ENCODE assay signal across 8 cellular contexts in the genomic region with DNA sequence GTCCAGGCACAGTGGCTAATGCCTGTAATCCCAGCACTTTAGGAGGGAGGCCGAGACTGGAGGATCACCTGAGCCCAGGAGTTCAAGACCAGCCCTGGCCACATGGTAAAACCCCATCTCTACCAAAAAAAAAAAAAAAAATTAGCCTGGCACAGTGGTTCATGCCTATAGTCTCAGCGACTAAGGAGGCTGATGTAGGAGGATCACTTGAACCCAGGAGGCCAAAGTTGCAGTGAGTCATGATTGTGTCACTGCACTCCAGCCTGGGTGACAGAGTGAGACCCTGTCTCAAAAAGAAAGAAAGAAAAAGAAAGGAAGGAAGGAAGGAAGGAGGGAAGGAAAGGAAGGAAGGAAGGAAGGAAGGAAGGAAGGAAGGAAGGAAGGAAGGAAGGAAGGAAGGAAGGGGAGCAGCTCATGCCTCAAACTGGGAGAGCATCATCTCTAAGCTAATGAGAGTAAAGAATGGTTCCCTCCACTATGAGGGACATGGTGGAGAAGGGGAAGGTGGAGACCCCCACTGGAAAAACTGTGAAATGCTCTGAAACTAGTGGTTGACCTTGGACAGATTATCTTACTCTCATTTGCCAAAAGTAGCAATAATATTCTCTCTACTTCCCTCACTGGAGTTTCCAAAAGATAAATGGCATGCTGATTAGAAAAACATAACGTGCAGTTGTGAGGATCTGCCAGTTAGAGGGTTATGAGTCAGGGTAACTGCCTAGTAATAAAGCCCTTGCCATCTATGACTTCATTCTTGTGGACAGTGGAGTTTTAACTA. TPM values are rescaled to one million over a fixed set of nuclear protein-coding genes. Genes with fewer than 3 reads are reported as not detected.
DNase-seq lines count a peak whose midpoint lies in the region; ATAC-seq and FAIRE-seq lines count a peak whose summit lies in the region.

No MANE protein-coding gene starts in this region.

- DNase-seq in SIG-M5 treated with dmso at 0.1 percent for 504 hours (lab: John Stamatoyannopoulos, UW; ENCODE audit: unreplicated experiment), result peak; percentile 29
- DNase-seq in SIG-M5 (lab: John Stamatoyannopoulos, UW), result no peak
- peak; percentile 78 for DNase-seq in Jurkat, Clone E6-1 (ENCODE audit: low read depth, low spot score)
- DNase-seq in activated CD8-positive, alpha-beta T cell treated with anti-CD3 and anti-CD28 coated beads, Interleukin-2, amount 10 ng/mL, durations not matched to agents 7 days and 5 days, result peak; percentile 50
- no peak for DNase-seq in naive B cell
- DNase-seq in germinal center (ENCODE audit: low spot score), result no peak
- DNase-seq in HTR-8/SVneo (ENCODE audit: insufficient read length, low spot score), result no peak
- DNase-seq in medulla oblongata (ENCODE audit: extremely low spot score), result no peak

- H3K36me3 Mint-ChIP-seq in activated CD8-positive, alpha-beta T cell treated with anti-CD3 and anti-CD28 coated beads, Interleukin-2, amount 10 ng/mL, durations not matched to agents 7 days and 5 days (ENCODE audit: low read depth), result peaks cover 5% of the 10 kb centered on the region
- no peaks in the 10 kb centered on the region for H3K36me3 Mint-ChIP-seq in naive B cell

- no peak overlapping the region for H3K4me3 ChIP-seq in Jurkat, Clone E6-1 (ENCODE audit: low read length)

- H3K4me1 Mint-ChIP-seq in activated CD8-positive, alpha-beta T cell treated with anti-CD3 and anti-CD28 coated beads, Interleukin-2, amount 10 ng/mL, durations not matched to agents 7 days and 5 days (ENCODE audit: low read depth), result peaks cover 70% of the 10 kb centered on the region
- H3K4me1 Mint-ChIP-seq in naive B cell, result peaks cover 11 to 13% (median 11%) of the 10 kb centered on the region in 3 donors

- H3K27ac Mint-ChIP-seq in activated CD8-positive, alpha-beta T cell treated with anti-CD3 and anti-CD28 coated beads, Interleukin-2, amount 10 ng/mL, durations not matched to agents 7 days and 5 days, result peak overlapping the region; percentile 86
- H3K27ac Mint-ChIP-seq in naive B cell, result peak overlapping the region in 1 of 6 donors; percentile 66

- peak overlapping the region; percentile 40 for H3K4me3 Mint-ChIP-seq in activated CD8-positive, alpha-beta T cell treated with anti-CD3 and anti-CD28 coated beads, Interleukin-2, amount 10 ng/mL, durations not matched to agents 7 days and 5 days
- H3K4me3 Mint-ChIP-seq in naive B cell, result no peak overlapping the region

- peak; percentile 21 for ATAC-seq in activated CD8-positive, alpha-beta T cell treated with anti-CD3 and anti-CD28 coated beads, Interleukin-2, amount 10 ng/mL, durations not matched to agents 7 days and 5 days
- ATAC-seq in naive B cell (ENCODE audit: low read depth in 2 of 2), result peak; percentile 27 to 41

- CTCF ChIA-PET in activated CD8-positive, alpha-beta T cell treated with anti-CD3 and anti-CD28 coated beads, Interleukin-2, amount 10 ng/mL, durations not matched to agents 7 days and 5 days (lab: Charles Lee), result interaction anchor here (0.6 to 5.0 kb wide), 9 partner anchors 11 to 304 kb away, joined by 3 to 85 read pairs (median 4); partner anchors contain the start of genes GIMAP5 and GIMAP8

- no peaks in the 10 kb centered on the region for H3K27me3 Mint-ChIP-seq in activated CD8-positive, alpha-beta T cell treated with anti-CD3 and anti-CD28 coated beads, Interleukin-2, amount 10 ng/mL, durations not matched to agents 7 days and 5 days (ENCODE audit: low read depth)
- H3K27me3 Mint-ChIP-seq in naive B cell, result peaks cover 0 to 12% (median 4%) of the 10 kb centered on the region in 3 donors

- no peak for FAIRE-seq in HTR-8/SVneo (lab: Jason Lieb, UNC)

- H3K9me3 Mint-ChIP-seq in activated CD8-positive, alpha-beta T cell treated with anti-CD3 and anti-CD28 coated beads, Interleukin-2, amount 10 ng/mL, durations not matched to agents 7 days and 5 days (ENCODE audit: insufficient read depth), result no peaks in the 10 kb centered on the region
- H3K9me3 Mint-ChIP-seq in naive B cell, result no peaks in the 10 kb centered on the region

- POLR2A ChIA-PET in activated CD8-positive, alpha-beta T cell treated with anti-CD3 and anti-CD28 coated beads, Interleukin-2, amount 10 ng/mL, durations not matched to agents 7 days and 5 days (lab: Charles Lee), result interaction anchor here (1.5 to 2.5 kb wide), 5 partner anchors 9 to 272 kb away, joined by 3 to 15 read pairs (median 6); partner anchors contain the start of gene GIMAP1

RNA-seq across cellular contexts. Expression of gene GIMAP5, which starts 16.8 kb away (rescaled TPM):
- polyA plus RNA-seq in Jurkat, Clone E6-1 (2012; ENCODE audit: insufficient read depth, insufficient read length), result 54.4 TPM
- total RNA-seq in activated CD8-positive, alpha-beta T cell treated with anti-CD3 and anti-CD28 coated beads, Interleukin-2, amount 10 ng/mL, durations not matched to agents 7 days and 5 days, result 10 to 100 TPM; 56.3 to 63.3 TPM
- 1 to 10 TPM in 3 of 6 donors, under 1 TPM in 3; 0.26 to 2.5 (median 1.1) TPM for polyA plus RNA-seq in naive B cell (ENCODE audit: low read depth in 6 of 6)

RNA-seq across cellular contexts. Expression of gene GIMAP1, which starts 37.6 kb away (rescaled TPM):
- 11.6 TPM for polyA plus RNA-seq in Jurkat, Clone E6-1 (2012; ENCODE audit: insufficient read depth, insufficient read length)
- 10 to 100 TPM; 19.0 to 20.2 TPM for total RNA-seq in activated CD8-positive, alpha-beta T cell treated with anti-CD3 and anti-CD28 coated beads, Interleukin-2, amount 10 ng/mL, durations not matched to agents 7 days and 5 days
- 1 to 10 TPM in 3 of 6 donors, under 1 TPM in 3; 0.58 to 1.8 (median 0.92) TPM for polyA plus RNA-seq in naive B cell (ENCODE audit: low read depth in 6 of 6)

RNA-seq across cellular contexts. Expression of gene TMEM176B, which starts 46.1 kb away (rescaled TPM):
- polyA plus RNA-seq in Jurkat, Clone E6-1 (2012; ENCODE audit: insufficient read depth, insufficient read length), result not detected
- not detected for total RNA-seq in activated CD8-positive, alpha-beta T cell treated with anti-CD3 and anti-CD28 coated beads, Interleukin-2, amount 10 ng/mL, durations not matched to agents 7 days and 5 days
- 1 to 10 TPM in 2 of 6 donors, under 1 TPM in 1, not detected in 3; 0.23 to 1.8 (median 1.3) TPM for polyA plus RNA-seq in naive B cell (ENCODE audit: low read depth in 6 of 6)

RNA-seq across cellular contexts. Expression of gene TMEM176A, which starts 46.6 kb away (rescaled TPM):
- polyA plus RNA-seq in Jurkat, Clone E6-1 (2012; ENCODE audit: insufficient read depth, insufficient read length), result not detected
- total RNA-seq in activated CD8-positive, alpha-beta T cell treated with anti-CD3 and anti-CD28 coated beads, Interleukin-2, amount 10 ng/mL, durations not matched to agents 7 days and 5 days, result not detected
- 1 to 10 TPM in 1 of 6 donors, under 1 TPM in 1, not detected in 4; 0.44 to 1.9 TPM for polyA plus RNA-seq in naive B cell (ENCODE audit: low read depth in 6 of 6)

Comparison
In these comparisons a context has a peak if more than half of its experiments do, and no peak if none do; other contexts are left out.
1. DNase-seq: peak in SIG-M5 treated with dmso at 0.1 percent for 504 hours (single experiment), Jurkat, Clone E6-1 (single experiment) and activated CD8-positive, alpha-beta T cell treated with anti-CD3 and anti-CD28 coated beads, Interleukin-2, amount 10 ng/mL, durations not matched to agents 7 days and 5 days (single experiment); none in SIG-M5 (single experiment), naive B cell (single experiment), germinal center (single experiment), HTR-8/SVneo (single experiment) and medulla oblongata (single experiment).